ENCODE assay signal across 8 cellular contexts in the genomic region with DNA sequence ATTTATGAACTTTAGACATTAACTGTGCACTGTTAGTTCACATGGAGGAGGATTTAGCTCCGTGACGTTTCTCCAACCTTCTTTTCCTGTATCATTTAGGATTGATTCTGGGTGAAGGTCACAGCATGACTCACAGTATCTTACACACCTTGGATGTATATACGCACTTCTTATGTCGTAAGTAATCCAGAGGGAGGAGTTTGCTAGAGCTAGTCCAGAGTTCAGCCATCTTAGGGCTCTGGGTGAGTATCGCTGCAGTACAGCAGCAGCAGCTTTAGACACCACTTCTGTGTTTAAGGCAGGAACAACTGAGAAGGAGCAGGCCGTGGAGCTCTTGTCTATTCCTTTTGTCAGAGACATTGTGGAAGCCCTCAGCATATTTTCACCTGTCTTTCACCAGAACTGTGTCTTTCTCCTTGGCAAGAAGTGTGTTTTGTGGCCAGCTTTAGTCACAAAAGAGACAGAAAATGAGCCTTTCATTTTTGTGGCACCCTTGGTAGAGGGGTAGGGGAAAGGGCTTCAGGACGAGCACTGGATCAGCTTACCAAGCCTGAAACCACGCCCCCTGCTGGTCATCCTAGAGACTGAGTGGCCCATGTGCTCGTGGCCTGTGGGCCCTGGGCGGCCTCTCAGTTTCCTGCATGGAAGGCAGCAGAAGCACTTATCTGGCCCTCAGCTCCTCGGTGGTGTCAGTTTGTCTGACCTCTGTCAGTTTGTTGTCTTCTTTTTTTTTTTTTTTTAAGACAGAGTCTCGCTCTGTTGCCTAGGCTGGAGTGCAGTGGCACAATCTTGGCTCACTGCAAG.
A peak's percentile ranks its signal among the peaks of the same experiment; 100 is the strongest.
DNase-seq lines count a peak whose midpoint lies in the region; ATAC-seq, FAIRE-seq and TF ChIP-seq lines count a peak whose summit lies in the region.

No MANE protein-coding gene starts in this region.

- no peak overlapping the region for H3K27ac ChIP-seq in CD4-positive, alpha-beta memory T cell (ENCODE audit: low read depth, low read length)
- H3K27ac ChIP-seq in RWPE1 = 0 out of 2 replicates have a peak overlapping the region, but pooled peaks have one; percentile 11

- peak overlapping the region in 2 of 7 donors; percentile 18 to 24 for H3K27ac Mint-ChIP-seq in CD4-positive, alpha-beta memory T cell
- H3K27ac Mint-ChIP-seq in progenitor cell of endocrine pancreas = no peak overlapping the region

- peak; percentile 54 to 64 (median 58) for DNase-seq in CD4-positive, alpha-beta memory T cell
- DNase-seq in HFF-Myc (ENCODE audit: extremely low read depth, low read depth) = peak; percentile 31
- DNase-seq in RWPE1 (ENCODE audit: low spot score) = peak; percentile 32
- peak; percentile 48 to 49 for DNase-seq in activated T-helper 1 cell treated with anti-CD3 and anti-CD28 coated beads, Interleukin-2, amount 50 U/mL, for 16 hours (ENCODE audit: low read depth in 1 of 2, low spot score in 1 of 2)
- DNase-seq in frontal cortex (ENCODE audit: low spot score in 2 of 2) = peak; percentile 44
- peak; percentile 61 for DNase-seq in progenitor cell of endocrine pancreas (ENCODE audit: low spot score, unreplicated experiment)

- POLR2A ChIA-PET in CD4-positive, alpha-beta memory T cell (lab: Charles Lee; ENCODE audit: partially characterized antibody) = interaction anchor here (0.9 to 2.2 kb wide), 4 partner anchors 10 to 207 kb away, joined by 3 to 12 read pairs (median 4); a partner anchor contains a TSS
- POLR2A ChIA-PET in RWPE1 (lab: Yijun Ruan, JAX; ENCODE audit: low non-redundant PET) = interaction anchor here (1.0 kb wide), 1 partner anchor 149 kb away, joined by 3 read pairs; a partner anchor contains a TSS

- no peak overlapping the region for H3K4me3 ChIP-seq in CD4-positive, alpha-beta memory T cell (ENCODE audit: low read length in 2 of 2)
- H3K4me3 ChIP-seq in HFF-Myc (replicated peaks; ENCODE audit: low read depth, low read length) = no peak overlapping the region

- H3K27me3 ChIP-seq in CD4-positive, alpha-beta memory T cell (ENCODE audit: insufficient read depth, low read length) = no peaks in the 10 kb centered on the region

- intact Hi-C loops in CD4-positive, alpha-beta memory T cell (cut with micrococcal nuclease) = no loop called here

- FAIRE-seq in frontal cortex (lab: Jason Lieb, UNC) = no peak

- peaks cover 5 to 20% of the 10 kb centered on the region in 2 donors for H3K36me3 Mint-ChIP-seq in CD4-positive, alpha-beta memory T cell
- no peaks in the 10 kb centered on the region for H3K36me3 Mint-ChIP-seq in progenitor cell of endocrine pancreas (ENCODE audit: insufficient read depth)

- TF ChIP-seq CTCF in HFF-Myc (IDR thresholded peaks at IDR 0.05; ENCODE audit: low read depth, low read length, missing control alignments) = peak; percentile 77
- peak; percentile 74 for TF ChIP-seq CTCF in RWPE1 (conservative IDR thresholded peaks at IDR 0.05; ENCODE audit: low read depth)
- TF ChIP-seq CTCF in progenitor cell of endocrine pancreas (IDR thresholded peaks at IDR 0.05; ENCODE audit: unreplicated experiment) = peak; percentile 75

- no peak overlapping the region for H3K4me3 Mint-ChIP-seq in CD4-positive, alpha-beta memory T cell
- no peak overlapping the region for H3K4me3 Mint-ChIP-seq in progenitor cell of endocrine pancreas (ENCODE audit: low read depth)

- peaks cover 6 to 22% (median 17%) of the 10 kb centered on the region in 4 donors for H3K4me1 Mint-ChIP-seq in CD4-positive, alpha-beta memory T cell
- peaks cover 1% of the 10 kb centered on the region for H3K4me1 Mint-ChIP-seq in progenitor cell of endocrine pancreas (ENCODE audit: low read depth)

- CTCF ChIA-PET in CD4-positive, alpha-beta memory T cell (lab: Charles Lee; ENCODE audit: partially characterized antibody) = interaction anchor here (0.7 to 9.4 kb wide), 57 partner anchors 9 to 1331 kb away, joined by 3 to 252 read pairs (median 4); a partner anchor contains a TSS
- CTCF ChIA-PET in RWPE1 (lab: Yijun Ruan, JAX) = interaction anchor here (0.6 to 4.1 kb wide), 18 partner anchors 9 to 1003 kb away, joined by 3 to 57 read pairs (median 4); a partner anchor contains a TSS

- no peaks in the 10 kb centered on the region for H3K27me3 Mint-ChIP-seq in CD4-positive, alpha-beta memory T cell
- H3K27me3 Mint-ChIP-seq in progenitor cell of endocrine pancreas = no peaks in the 10 kb centered on the region

- peaks cover 9% of the 10 kb centered on the region for H3K36me3 ChIP-seq in CD4-positive, alpha-beta memory T cell (ENCODE audit: insufficient read depth, low read length)

- no peaks in the 10 kb centered on the region for H3K4me1 ChIP-seq in CD4-positive, alpha-beta memory T cell (ENCODE audit: insufficient read depth, low read length)

- no peaks in the 10 kb centered on the region for H3K9me3 Mint-ChIP-seq in CD4-positive, alpha-beta memory T cell
- H3K9me3 Mint-ChIP-seq in progenitor cell of endocrine pancreas (ENCODE audit: low read depth) = no peaks in the 10 kb centered on the region

- H3K9me3 ChIP-seq in CD4-positive, alpha-beta memory T cell (ENCODE audit: control insufficient read depth in 1 of 2, low read length in 2 of 2) = no peaks in the 10 kb centered on the region

- no peak for ATAC-seq in HG03460 (IDR thresholded peaks at IDR 0.05; ENCODE audit: unreplicated experiment)
- ATAC-seq in GM19328 (IDR thresholded peaks at IDR 0.05; ENCODE audit: unreplicated experiment) = no peak
